In genomic region chr19:4360641-4361151, GRCh38 we compare ENCODE assay signal across 15 cellular contexts. TPM values are rescaled to one million over a fixed set of nuclear protein-coding genes. Genes with fewer than 3 reads are reported as not detected.
DNase-seq lines count a peak whose midpoint lies in the region; ATAC-seq and TF ChIP-seq lines count a peak whose summit lies in the region.
"Had no signal": no experiment of that assay in that cellular context is flagged by ENCODE, and none has a peak within 500 bp of the region (broad histone marks: within the 10 kb centered on the region; RNA-seq: fewer than 3 reads in every experiment).

No MANE protein-coding gene starts in this region.

- POLR2A ChIA-PET in activated CD8-positive, alpha-beta T cell treated with anti-CD3 and anti-CD28 coated beads, Interleukin-2, amount 10 ng/mL, durations not matched to agents 7 days and 5 days (lab: Charles Lee): no interaction called here

- peaks cover 56 to 99% (median 88%) of the 10 kb centered on the region in 4 donors for H3K36me3 ChIP-seq in stomach

- H3K9me3 Mint-ChIP-seq in activated naive CD4-positive, alpha-beta T cell treated with anti-CD3 and anti-CD28 coated beads, Interleukin-2, amount 10 ng/mL, durations not matched to agents 7 days and 5 days: no peaks in the 10 kb centered on the region
- H3K9me3 Mint-ChIP-seq in activated CD8-positive, alpha-beta T cell treated with anti-CD3 and anti-CD28 coated beads, Interleukin-2, amount 10 ng/mL, durations not matched to agents 7 days and 5 days (ENCODE audit: insufficient read depth): no peaks in the 10 kb centered on the region

- TF ChIP-seq POLR2A in stomach (IDR thresholded peaks at IDR 0.05): no peak

- ATAC-seq in activated CD8-positive, alpha-beta T cell treated with anti-CD3 and anti-CD28 coated beads, Interleukin-2, amount 10 ng/mL, durations not matched to agents 7 days and 5 days: no peak
- ATAC-seq in left colon: peak; percentile 4
- ATAC-seq: left cardiac atrium, upper lobe of right lung had no signal

- no peaks in the 10 kb centered on the region for H3K9me3 ChIP-seq in stomach
- H3K9me3 ChIP-seq: HAP-1, upper lobe of right lung had no signal

- no peak overlapping the region for H3K4me3 Mint-ChIP-seq in activated naive CD4-positive, alpha-beta T cell treated with anti-CD3 and anti-CD28 coated beads, Interleukin-2, amount 10 ng/mL, durations not matched to agents 7 days and 5 days
- H3K4me3 Mint-ChIP-seq in activated CD8-positive, alpha-beta T cell treated with anti-CD3 and anti-CD28 coated beads, Interleukin-2, amount 10 ng/mL, durations not matched to agents 7 days and 5 days: no peak overlapping the region

- peaks cover 28% of the 10 kb centered on the region for H3K36me3 Mint-ChIP-seq in activated naive CD4-positive, alpha-beta T cell treated with anti-CD3 and anti-CD28 coated beads, Interleukin-2, amount 10 ng/mL, durations not matched to agents 7 days and 5 days
- H3K36me3 Mint-ChIP-seq in activated CD8-positive, alpha-beta T cell treated with anti-CD3 and anti-CD28 coated beads, Interleukin-2, amount 10 ng/mL, durations not matched to agents 7 days and 5 days (ENCODE audit: low read depth): peaks cover 37% of the 10 kb centered on the region

- CTCF ChIA-PET in activated naive CD4-positive, alpha-beta T cell treated with anti-CD3 and anti-CD28 coated beads, Interleukin-2, amount 10 ng/mL, durations not matched to agents 7 days and 5 days (lab: Charles Lee): interaction anchor here (0.5 to 1.2 kb wide), 2 partner anchors 8 to 16 kb away, joined by 3 to 5 read pairs; no protein-coding TSS in a partner anchor
- CTCF ChIA-PET in activated CD8-positive, alpha-beta T cell treated with anti-CD3 and anti-CD28 coated beads, Interleukin-2, amount 10 ng/mL, durations not matched to agents 7 days and 5 days (lab: Charles Lee): no interaction called here

- TF ChIP-seq EP300 in stomach (IDR thresholded peaks at IDR 0.05): no peak

- peak overlapping the region; percentile 69 for H3K27ac Mint-ChIP-seq in activated naive CD4-positive, alpha-beta T cell treated with anti-CD3 and anti-CD28 coated beads, Interleukin-2, amount 10 ng/mL, durations not matched to agents 7 days and 5 days
- peak overlapping the region; percentile 68 for H3K27ac Mint-ChIP-seq in activated CD8-positive, alpha-beta T cell treated with anti-CD3 and anti-CD28 coated beads, Interleukin-2, amount 10 ng/mL, durations not matched to agents 7 days and 5 days

- H3K27me3 Mint-ChIP-seq in activated naive CD4-positive, alpha-beta T cell treated with anti-CD3 and anti-CD28 coated beads, Interleukin-2, amount 10 ng/mL, durations not matched to agents 7 days and 5 days: peaks cover 4% of the 10 kb centered on the region
- no peaks in the 10 kb centered on the region for H3K27me3 Mint-ChIP-seq in activated CD8-positive, alpha-beta T cell treated with anti-CD3 and anti-CD28 coated beads, Interleukin-2, amount 10 ng/mL, durations not matched to agents 7 days and 5 days (ENCODE audit: low read depth)

- H3K4me1 ChIP-seq in stomach: peaks cover 0 to 25% (median 20%) of the 10 kb centered on the region in 4 donors
- H3K4me1 ChIP-seq: HAP-1, upper lobe of right lung had no signal

- 68 to 77% (median 70%) methylated on average over 7 to 12 of the region's 12 CpGs for WGBS in stomach, 5 donors

- H3K4me1 Mint-ChIP-seq in activated naive CD4-positive, alpha-beta T cell treated with anti-CD3 and anti-CD28 coated beads, Interleukin-2, amount 10 ng/mL, durations not matched to agents 7 days and 5 days: no peaks in the 10 kb centered on the region
- no peaks in the 10 kb centered on the region for H3K4me1 Mint-ChIP-seq in activated CD8-positive, alpha-beta T cell treated with anti-CD3 and anti-CD28 coated beads, Interleukin-2, amount 10 ng/mL, durations not matched to agents 7 days and 5 days (ENCODE audit: low read depth)

- H3K27ac ChIP-seq in stomach: peak overlapping the region in 4 of 5 donors; percentile 10 to 57 (median 26)
- H3K27ac ChIP-seq: upper lobe of right lung had no signal

- DNase-seq in activated naive CD4-positive, alpha-beta T cell treated with anti-CD3 and anti-CD28 coated beads, Interleukin-2, amount 10 ng/mL, durations not matched to agents 7 days and 5 days: no peak
- no peak for DNase-seq in activated naive CD4-positive, alpha-beta T cell treated with Interleukin-2 at 50 U/mL for 16 hours
- DNase-seq in activated CD8-positive, alpha-beta T cell treated with anti-CD3 and anti-CD28 coated beads, Interleukin-2, amount 10 ng/mL, durations not matched to agents 7 days and 5 days: no peak
- DNase-seq in left colon: no peak
- DNase-seq in stomach: no peak
- DNase-seq in NCI-H1092 treated with DMSO at 0.1 percent for 48 hours (lab: John Stamatoyannopoulos, UW): no peak
- DNase-seq in COLO668 (lab: John Stamatoyannopoulos, UW; ENCODE audit: unreplicated experiment): no peak
- DNase-seq in SW 1271 (lab: John Stamatoyannopoulos, UW): no peak
- DNase-seq: DMS53, left cardiac atrium, occipital lobe, Right ventricle myocardium superior, upper lobe of right lung had no signal

- H3K27me3 ChIP-seq in stomach: no peaks in the 10 kb centered on the region
- H3K27me3 ChIP-seq: upper lobe of right lung had no signal

- intact Hi-C loops in left colon (cut with DNase I, micrococcal nuclease) (no loop called here), stomach (cut with DNase I; ENCODE audit: low total_unique reads) (no loop called here)

- H3K4me3 ChIP-seq in stomach: no peak overlapping the region
- H3K4me3 ChIP-seq: HAP-1, upper lobe of right lung had no signal

- no peak for TF ChIP-seq CTCF in stomach (IDR thresholded peaks at IDR 0.05)

RNA-seq across cellular contexts. Expression of gene MPND, which starts 17.3 kb away (rescaled TPM):
- total RNA-seq in activated CD8-positive, alpha-beta T cell treated with anti-CD3 and anti-CD28 coated beads, Interleukin-2, amount 10 ng/mL, durations not matched to agents 7 days and 5 days: 10 to 100 TPM; 26.0 to 27.6 TPM
- total RNA-seq in left colon (10 to 100 TPM; 77.3 to 84.6 TPM), stomach (10 to 100 TPM in 2 of 5 donors, 1 to 10 TPM in 3; 2.2 to 24.5 (median 8.3) TPM)
- polyA plus RNA-seq in stomach: 10 to 100 TPM; 20.4 to 25.0 (median 22.0) TPM

RNA-seq across cellular contexts. Expression of gene STAP2, which starts 22.1 kb away (rescaled TPM):
- total RNA-seq in activated CD8-positive, alpha-beta T cell treated with anti-CD3 and anti-CD28 coated beads, Interleukin-2, amount 10 ng/mL, durations not matched to agents 7 days and 5 days: 10 to 100 TPM; 14.3 to 16.5 TPM
- 100 to 1,000 TPM; 222 to 249 TPM for total RNA-seq in left colon
- total RNA-seq in stomach: 100 to 1,000 TPM in 1 of 5 donors, 10 to 100 TPM in 3, not detected in 1; 20.7 to 250 (median 35.1) TPM
- 10 to 100 TPM; 32.7 to 70.8 (median 52.4) TPM for polyA plus RNA-seq in stomach

RNA-seq across cellular contexts. Expression of gene SH3GL1, which starts 39.7 kb away (rescaled TPM):
- 10 to 100 TPM; 65.1 to 67.9 TPM for total RNA-seq in activated CD8-positive, alpha-beta T cell treated with anti-CD3 and anti-CD28 coated beads, Interleukin-2, amount 10 ng/mL, durations not matched to agents 7 days and 5 days
- total RNA-seq in left colon (10 to 100 TPM; 42.3 to 44.4 TPM), stomach (100 to 1,000 TPM in 1 of 5 donors, 10 to 100 TPM in 4; 14.8 to 111 (median 26.3) TPM)
- 10 to 100 TPM; 44.9 to 48.5 (median 46.0) TPM for polyA plus RNA-seq in stomach

RNA-seq across cellular contexts. Expression of gene CHAF1A, which starts 41.7 kb away (rescaled TPM):
- 100 to 1,000 TPM in 1 of 2 experiments, 10 to 100 TPM in 1; 95.3 to 104 TPM for total RNA-seq in activated CD8-positive, alpha-beta T cell treated with anti-CD3 and anti-CD28 coated beads, Interleukin-2, amount 10 ng/mL, durations not matched to agents 7 days and 5 days
- total RNA-seq in left colon: 10 to 100 TPM in 1 of 2 donors, 1 to 10 TPM in 1; 10.0 to 15.5 TPM
- total RNA-seq in stomach: 100 to 1,000 TPM in 1 of 5 donors, 10 to 100 TPM in 1, 1 to 10 TPM in 3; 1.8 to 100 (median 9.8) TPM
- 1 to 10 TPM; 5.4 to 7.2 (median 5.8) TPM for polyA plus RNA-seq in stomach

RNA-seq across cellular contexts. Expression of gene FSD1, which starts 56.3 kb away (rescaled TPM):
- total RNA-seq in activated CD8-positive, alpha-beta T cell treated with anti-CD3 and anti-CD28 coated beads, Interleukin-2, amount 10 ng/mL, durations not matched to agents 7 days and 5 days: 10 to 100 TPM; 26.7 to 27.7 TPM
- 1 to 10 TPM in 1 of 2 donors, under 1 TPM in 1; 0.95 to 1.1 TPM for total RNA-seq in left colon
- total RNA-seq in stomach: 10 to 100 TPM in 1 of 5 donors, 1 to 10 TPM in 2, not detected in 2; 1.1 to 12.5 (median 2.3) TPM
- polyA plus RNA-seq in stomach: 1 to 10 TPM in 1 of 3 donors, under 1 TPM in 1, not detected in 1; 0.31 to 1.3 TPM
- total RNA-seq: left cardiac atrium, NCI-H460, Right ventricle myocardium superior had no signal
